ENCODE assay signal across 1 cellular context in genomic region chr19:49094505-49095482, GRCh38.
TF ChIP-seq lines count a peak whose summit lies in the region.

No MANE protein-coding gene starts in this region.

TF ChIP-seq in A549, 52 proteins besides CTCF, POLR2A, EP300 and RAD21 (continued from another document):
- no peak for TF ChIP-seq BHLHE40 (IDR thresholded peaks at IDR 0.05; ENCODE audit: low read depth, low read length)
- TF ChIP-seq PHF8 (IDR thresholded peaks at IDR 0.05; ENCODE audit: borderline replicate concordance, low read depth) = no peak
- no peak for TF ChIP-seq ESRRA (IDR thresholded peaks at IDR 0.05; ENCODE audit: borderline replicate concordance, low read length)
- no peak for TF ChIP-seq JUN (IDR thresholded peaks at IDR 0.05)
- no peak for TF ChIP-seq NPAS2 (CRISPR knock-in tag; IDR thresholded peaks at IDR 0.05; ENCODE audit: borderline replicate concordance)
- no peak for TF ChIP-seq FOSL2 (IDR thresholded peaks at IDR 0.05)
- no peak for TF ChIP-seq FOSL2 (CRISPR knock-in tag; IDR thresholded peaks at IDR 0.05)
- no peak for TF ChIP-seq HES2 (IDR thresholded peaks at IDR 0.05)
